1 cellular context compared by ENCODE assay signal in genomic region chr15:56205061-56205876, GRCh38.
TF ChIP-seq lines count a peak whose summit lies in the region.

No MANE protein-coding gene starts in this region.

TF ChIP-seq in GM12878, 131 proteins besides CTCF, POLR2A, EP300 and RAD21:
- TF ChIP-seq RFX5 (IDR thresholded peaks at IDR 0.05; ENCODE audit: low read depth, low read length) (no peak), SPI1 (IDR thresholded peaks at IDR 0.05; ENCODE audit: borderline replicate concordance, insufficient read depth, low read depth, low read length) (peak; percentile 20; the same call in 1 of the 2 replicates), CHD4 (IDR thresholded peaks at IDR 0.05) (no peak), HSF1 (IDR thresholded peaks at IDR 0.05; ENCODE audit: low read depth, low read length) (no peak), NBN (IDR thresholded peaks at IDR 0.05) (no peak), KDM1A (IDR thresholded peaks at IDR 0.05; ENCODE audit: borderline replicate concordance) (no peak), SIN3A (IDR thresholded peaks at IDR 0.05; ENCODE audit: low read depth, low read length) (no peak), NR2C1 (IDR thresholded peaks at IDR 0.05) (no peak), ASH2L (IDR thresholded peaks at IDR 0.05; ENCODE audit: borderline replicate concordance, low read depth) (no peak), KAT2A (conservative IDR thresholded peaks at IDR 0.05; ENCODE audit: control insufficient read depth, low read depth, low read length) (no peak), MXI1 (IDR thresholded peaks at IDR 0.05; ENCODE audit: low read depth, low read length) (no peak), USF1 (IDR thresholded peaks at IDR 0.05; ENCODE audit: borderline replicate concordance, extremely low read length, insufficient read depth, low read depth, low read length) (no peak), NFIC (IDR thresholded peaks at IDR 0.05; ENCODE audit: low read depth, low read length) (0 out of 2 replicates have a peak, but pooled peaks have one; percentile 35)
